8 cellular contexts compared by ENCODE assay signal in the genomic region with DNA sequence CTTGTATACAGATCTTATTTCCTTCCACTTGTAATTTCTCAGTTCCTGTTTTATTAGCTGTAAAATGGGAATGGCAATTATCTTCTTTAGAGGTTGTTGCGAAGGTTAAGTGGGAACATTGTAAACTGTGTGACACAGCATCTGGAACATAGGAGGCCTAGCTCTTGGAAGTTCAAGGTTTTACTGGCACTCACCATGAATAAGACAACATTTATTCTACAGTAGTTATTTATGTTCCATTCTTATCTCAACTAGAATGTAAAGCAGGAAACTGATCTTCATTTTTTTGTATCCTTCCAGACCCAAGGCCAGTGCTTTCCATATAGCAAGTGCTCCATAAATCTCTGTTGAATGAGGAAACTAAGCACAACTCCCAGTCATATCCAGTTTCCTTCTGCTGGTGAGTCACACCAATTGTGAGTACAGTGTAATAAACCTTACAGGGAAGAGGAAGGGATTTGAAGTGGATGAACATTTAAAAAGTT. TPM values are rescaled to one million over a fixed set of nuclear protein-coding genes. Genes with fewer than 3 reads are reported as not detected.
DNase-seq lines count a peak whose midpoint lies in the region; ATAC-seq and TF ChIP-seq lines count a peak whose summit lies in the region.

No MANE protein-coding gene starts in this region.

- peak overlapping the region; percentile 89 for H3K4me3 ChIP-seq in choroid plexus epithelial cell (ENCODE audit: low read depth, low read length)

- no peak for TF ChIP-seq CTCF in choroid plexus epithelial cell (conservative IDR thresholded peaks at IDR 0.05; ENCODE audit: low read depth, low read length)

- DNase-seq in NCI-H146 (lab: John Stamatoyannopoulos, UW) (peak; percentile 2), NCI-H146 treated with DMSO at 0.1 percent for 48 hours (lab: John Stamatoyannopoulos, UW; ENCODE audit: unreplicated experiment) (no peak), NCI-H2196 treated with DMSO at 0.1 percent for 48 hours (lab: John Stamatoyannopoulos, UW; ENCODE audit: unreplicated experiment) (peak; percentile 14), choroid plexus epithelial cell (ENCODE audit: low read depth) (peak; percentile 78), myocyte (ENCODE audit: low read depth) (peak; percentile 61)
- DNase-seq in central memory CD4-positive, alpha-beta T cell = no peak

- ATAC-seq in HG02885 (IDR thresholded peaks at IDR 0.05; ENCODE audit: poor library complexity, unreplicated experiment) (no peak), GM18520 (IDR thresholded peaks at IDR 0.05; ENCODE audit: unreplicated experiment) (no peak)

RNA-seq across cellular contexts. Expression of a gene that starts 1.4 kb away (rescaled TPM):
- total RNA-seq in myocyte = 14.3 and 15.6 TPM in 2 replicates
- 9.1 TPM for polyA plus RNA-seq in myocyte (2012)

RNA-seq across cellular contexts. Expression of a gene that starts 15.5 kb away (rescaled TPM):
- 9.8 and 12.8 TPM in 2 replicates for total RNA-seq in myocyte
- polyA plus RNA-seq in myocyte (2012) = 26.2 TPM

Comparison
In these comparisons a context has a peak if more than half of its experiments do, and no peak if none do; other contexts are left out.
1. DNase-seq: peak in NCI-H146 (single experiment), NCI-H2196 treated with DMSO at 0.1 percent for 48 hours (single experiment), choroid plexus epithelial cell (single experiment) and myocyte (single experiment); none in NCI-H146 treated with DMSO at 0.1 percent for 48 hours (single experiment) and central memory CD4-positive, alpha-beta T cell (single experiment).